Comparison of ENCODE assay signal across 1 cellular context in the genomic region with DNA sequence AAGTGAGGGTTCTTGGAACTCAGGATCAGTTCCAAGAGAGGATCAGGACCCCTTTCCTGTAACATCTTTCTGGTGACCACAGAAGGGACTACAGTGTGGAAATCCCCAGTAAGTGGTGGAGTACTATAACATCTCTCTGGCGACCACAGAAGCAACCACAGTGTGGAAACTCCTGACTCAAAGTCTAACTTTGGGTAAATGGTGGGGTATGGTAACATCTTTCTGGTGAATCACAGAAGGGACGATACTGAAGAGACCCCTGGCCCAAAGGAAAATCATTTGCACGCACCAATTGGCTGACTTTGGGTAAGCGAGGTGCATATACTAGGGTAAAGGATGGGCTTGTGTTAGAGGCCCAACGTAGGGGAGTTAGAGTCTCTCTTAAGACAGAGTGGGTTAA.
TF ChIP-seq lines count a peak whose summit lies in the region.

No MANE protein-coding gene starts in this region.

TF ChIP-seq in GM12878, 131 proteins besides CTCF, POLR2A, EP300 and RAD21 (continued from another document and continues in another):
- TF ChIP-seq EZH2 (IDR thresholded peaks at IDR 0.05; ENCODE audit: borderline replicate concordance, control insufficient read depth, low read depth, low read length) (no peak), CEBPB (IDR thresholded peaks at IDR 0.05; ENCODE audit: borderline replicate concordance in 1 of 2, low read depth in 2 of 2, low read length in 2 of 2) (peak in 1 of 2 experiments; percentile 60; a peak in 1 of 4 replicates), POLR2AphosphoS2 (IDR thresholded peaks at IDR 0.05; ENCODE audit: low read depth, low read length) (no peak), TBL1XR1 (IDR thresholded peaks at IDR 0.05; ENCODE audit: low read depth, low read length) (no peak; the same call in 1 of the 2 replicates), BMI1 (IDR thresholded peaks at IDR 0.05; ENCODE audit: borderline replicate concordance) (peak; percentile 21; the same call in 1 of the 2 replicates), MYC (IDR thresholded peaks at IDR 0.05; ENCODE audit: insufficient read depth, insufficient read length, insufficient replicate concordance, low read length, severe bottlenecking) (no peak), TCF12 (IDR thresholded peaks at IDR 0.05; ENCODE audit: low read depth, low read length) (no peak), KAT2A (conservative IDR thresholded peaks at IDR 0.05; ENCODE audit: control insufficient read depth, low read depth, low read length) (no peak), FOXK2 (IDR thresholded peaks at IDR 0.05) (no peak), MXI1 (IDR thresholded peaks at IDR 0.05; ENCODE audit: low read depth, low read length) (no peak), MTA3 (IDR thresholded peaks at IDR 0.05; ENCODE audit: borderline replicate concordance, low read length) (peak; percentile 62; the same call in 1 of the 2 replicates), POU2F2 (IDR thresholded peaks at IDR 0.05; ENCODE audit: borderline replicate concordance, low read depth, low read length) (peak; percentile 60; the same call in 1 of the 3 replicates), ZSCAN29 (IDR thresholded peaks at IDR 0.05) (no peak), ZNF274 (IDR thresholded peaks at IDR 0.05; ENCODE audit: insufficient read depth, insufficient read length) (no peak), PAX8 (IDR thresholded peaks at IDR 0.05) (no peak), TAF1 (IDR thresholded peaks at IDR 0.05; ENCODE audit: borderline replicate concordance, low read depth, low read length) (no peak), ESRRA (IDR thresholded peaks at IDR 0.05; ENCODE audit: low read length) (no peak), ZNF217 (IDR thresholded peaks at IDR 0.05) (no peak), SMARCA5 (IDR thresholded peaks at IDR 0.05) (no peak), HDGF (IDR thresholded peaks at IDR 0.05) (no peak), NRF1 (conservative IDR thresholded peaks at IDR 0.05; ENCODE audit: low read depth, low read length) (no peak), EED (IDR thresholded peaks at IDR 0.05; ENCODE audit: low read depth) (peak; percentile 65), SREBF1 (IDR thresholded peaks at IDR 0.05; ENCODE audit: low read length) (no peak), HDAC6 (IDR thresholded peaks at IDR 0.05; ENCODE audit: unreplicated experiment) (no peak), SP1 (IDR thresholded peaks at IDR 0.05; ENCODE audit: low read depth, low read length) (no peak), HDAC2 (IDR thresholded peaks at IDR 0.05) (no peak), GABPA (IDR thresholded peaks at IDR 0.05; ENCODE audit: low read depth) (no peak), TARDBP (IDR thresholded peaks at IDR 0.05; ENCODE audit: borderline replicate concordance) (no peak), ZNF384 (IDR thresholded peaks at IDR 0.05; ENCODE audit: borderline replicate concordance, low read depth, low read length) (no peak), RFX5 (IDR thresholded peaks at IDR 0.05; ENCODE audit: low read depth, low read length) (no peak), SMC3 (IDR thresholded peaks at IDR 0.05; ENCODE audit: borderline replicate concordance, low read length) (no peak), ZBED1 (IDR thresholded peaks at IDR 0.05; ENCODE audit: borderline replicate concordance) (peak; percentile 32; the same call in 1 of the 2 replicates), BHLHE40 (IDR thresholded peaks at IDR 0.05; ENCODE audit: borderline replicate concordance in 1 of 2, low read depth in 2 of 2, low read length in 1 of 2) (0 out of 4 replicates have a peak, but pooled peaks of 1 of the 2 experiments have one; percentile 22), NFIC (IDR thresholded peaks at IDR 0.05; ENCODE audit: low read depth, low read length) (peak; percentile 90), SIX5 (IDR thresholded peaks at IDR 0.05; ENCODE audit: low read depth, low read length, severe bottlenecking) (no peak), MYB (IDR thresholded peaks at IDR 0.05; ENCODE audit: borderline replicate concordance, low read depth, low read length) (no peak)
- TF ChIP-seq, protein P1, sequence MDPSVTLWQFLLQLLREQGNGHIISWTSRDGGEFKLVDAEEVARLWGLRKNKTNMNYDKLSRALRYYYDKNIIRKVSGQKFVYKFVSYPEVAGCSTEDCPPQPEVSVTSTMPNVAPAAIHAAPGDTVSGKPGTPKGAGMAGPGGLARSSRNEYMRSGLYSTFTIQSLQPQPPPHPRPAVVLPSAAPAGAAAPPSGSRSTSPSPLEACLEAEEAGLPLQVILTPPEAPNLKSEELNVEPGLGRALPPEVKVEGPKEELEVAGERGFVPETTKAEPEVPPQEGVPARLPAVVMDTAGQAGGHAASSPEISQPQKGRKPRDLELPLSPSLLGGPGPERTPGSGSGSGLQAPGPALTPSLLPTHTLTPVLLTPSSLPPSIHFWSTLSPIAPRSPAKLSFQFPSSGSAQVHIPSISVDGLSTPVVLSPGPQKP (IDR thresholded peaks at IDR 0.05; ENCODE audit: low read depth, low read length): no peak
- TF ChIP-seq, protein P2, sequence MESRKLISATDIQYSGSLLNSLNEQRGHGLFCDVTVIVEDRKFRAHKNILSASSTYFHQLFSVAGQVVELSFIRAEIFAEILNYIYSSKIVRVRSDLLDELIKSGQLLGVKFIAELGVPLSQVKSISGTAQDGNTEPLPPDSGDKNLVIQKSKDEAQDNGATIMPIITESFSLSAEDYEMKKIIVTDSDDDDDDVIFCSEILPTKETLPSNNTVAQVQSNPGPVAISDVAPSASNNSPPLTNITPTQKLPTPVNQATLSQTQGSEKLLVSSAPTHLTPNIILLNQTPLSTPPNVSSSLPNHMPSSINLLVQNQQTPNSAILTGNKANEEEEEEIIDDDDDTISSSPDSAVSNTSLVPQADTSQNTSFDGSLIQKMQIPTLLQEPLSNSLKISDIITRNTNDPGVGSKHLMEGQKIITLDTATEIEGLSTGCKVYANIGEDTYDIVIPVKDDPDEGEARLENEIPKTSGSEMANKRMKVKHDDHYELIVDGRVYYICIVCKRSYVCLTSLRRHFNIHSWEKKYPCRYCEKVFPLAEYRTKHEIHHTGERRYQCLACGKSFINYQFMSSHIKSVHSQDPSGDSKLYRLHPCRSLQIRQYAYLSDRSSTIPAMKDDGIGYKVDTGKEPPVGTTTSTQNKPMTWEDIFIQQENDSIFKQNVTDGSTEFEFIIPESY (IDR thresholded peaks at IDR 0.05): no peak
- TF ChIP-seq, protein P3, sequence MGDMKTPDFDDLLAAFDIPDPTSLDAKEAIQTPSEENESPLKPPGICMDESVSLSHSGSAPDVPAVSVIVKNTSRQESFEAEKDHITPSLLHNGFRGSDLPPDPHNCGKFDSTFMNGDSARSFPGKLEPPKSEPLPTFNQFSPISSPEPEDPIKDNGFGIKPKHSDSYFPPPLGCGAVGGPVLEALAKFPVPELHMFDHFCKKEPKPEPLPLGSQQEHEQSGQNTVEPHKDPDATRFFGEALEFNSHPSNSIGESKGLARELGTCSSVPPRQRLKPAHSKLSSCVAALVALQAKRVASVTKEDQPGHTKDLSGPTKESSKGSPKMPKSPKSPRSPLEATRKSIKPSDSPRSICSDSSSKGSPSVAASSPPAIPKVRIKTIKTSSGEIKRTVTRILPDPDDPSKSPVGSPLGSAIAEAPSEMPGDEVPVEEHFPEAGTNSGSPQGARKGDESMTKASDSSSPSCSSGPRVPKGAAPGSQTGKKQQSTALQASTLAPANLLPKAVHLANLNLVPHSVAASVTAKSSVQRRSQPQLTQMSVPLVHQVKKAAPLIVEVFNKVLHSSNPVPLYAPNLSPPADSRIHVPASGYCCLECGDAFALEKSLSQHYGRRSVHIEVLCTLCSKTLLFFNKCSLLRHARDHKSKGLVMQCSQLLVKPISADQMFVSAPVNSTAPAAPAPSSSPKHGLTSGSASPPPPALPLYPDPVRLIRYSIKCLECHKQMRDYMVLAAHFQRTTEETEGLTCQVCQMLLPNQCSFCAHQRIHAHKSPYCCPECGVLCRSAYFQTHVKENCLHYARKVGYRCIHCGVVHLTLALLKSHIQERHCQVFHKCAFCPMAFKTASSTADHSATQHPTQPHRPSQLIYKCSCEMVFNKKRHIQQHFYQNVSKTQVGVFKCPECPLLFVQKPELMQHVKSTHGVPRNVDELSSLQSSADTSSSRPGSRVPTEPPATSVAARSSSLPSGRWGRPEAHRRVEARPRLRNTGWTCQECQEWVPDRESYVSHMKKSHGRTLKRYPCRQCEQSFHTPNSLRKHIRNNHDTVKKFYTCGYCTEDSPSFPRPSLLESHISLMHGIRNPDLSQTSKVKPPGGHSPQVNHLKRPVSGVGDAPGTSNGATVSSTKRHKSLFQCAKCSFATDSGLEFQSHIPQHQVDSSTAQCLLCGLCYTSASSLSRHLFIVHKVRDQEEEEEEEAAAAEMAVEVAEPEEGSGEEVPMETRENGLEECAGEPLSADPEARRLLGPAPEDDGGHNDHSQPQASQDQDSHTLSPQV (IDR thresholded peaks at IDR 0.05): no peak
- TF ChIP-seq, protein P4, sequence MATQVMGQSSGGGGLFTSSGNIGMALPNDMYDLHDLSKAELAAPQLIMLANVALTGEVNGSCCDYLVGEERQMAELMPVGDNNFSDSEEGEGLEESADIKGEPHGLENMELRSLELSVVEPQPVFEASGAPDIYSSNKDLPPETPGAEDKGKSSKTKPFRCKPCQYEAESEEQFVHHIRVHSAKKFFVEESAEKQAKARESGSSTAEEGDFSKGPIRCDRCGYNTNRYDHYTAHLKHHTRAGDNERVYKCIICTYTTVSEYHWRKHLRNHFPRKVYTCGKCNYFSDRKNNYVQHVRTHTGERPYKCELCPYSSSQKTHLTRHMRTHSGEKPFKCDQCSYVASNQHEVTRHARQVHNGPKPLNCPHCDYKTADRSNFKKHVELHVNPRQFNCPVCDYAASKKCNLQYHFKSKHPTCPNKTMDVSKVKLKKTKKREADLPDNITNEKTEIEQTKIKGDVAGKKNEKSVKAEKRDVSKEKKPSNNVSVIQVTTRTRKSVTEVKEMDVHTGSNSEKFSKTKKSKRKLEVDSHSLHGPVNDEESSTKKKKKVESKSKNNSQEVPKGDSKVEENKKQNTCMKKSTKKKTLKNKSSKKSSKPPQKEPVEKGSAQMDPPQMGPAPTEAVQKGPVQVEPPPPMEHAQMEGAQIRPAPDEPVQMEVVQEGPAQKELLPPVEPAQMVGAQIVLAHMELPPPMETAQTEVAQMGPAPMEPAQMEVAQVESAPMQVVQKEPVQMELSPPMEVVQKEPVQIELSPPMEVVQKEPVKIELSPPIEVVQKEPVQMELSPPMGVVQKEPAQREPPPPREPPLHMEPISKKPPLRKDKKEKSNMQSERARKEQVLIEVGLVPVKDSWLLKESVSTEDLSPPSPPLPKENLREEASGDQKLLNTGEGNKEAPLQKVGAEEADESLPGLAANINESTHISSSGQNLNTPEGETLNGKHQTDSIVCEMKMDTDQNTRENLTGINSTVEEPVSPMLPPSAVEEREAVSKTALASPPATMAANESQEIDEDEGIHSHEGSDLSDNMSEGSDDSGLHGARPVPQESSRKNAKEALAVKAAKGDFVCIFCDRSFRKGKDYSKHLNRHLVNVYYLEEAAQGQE (IDR thresholded peaks at IDR 0.05; ENCODE audit: low read depth, low read length): no peak
- TF ChIP-seq, protein P5, sequence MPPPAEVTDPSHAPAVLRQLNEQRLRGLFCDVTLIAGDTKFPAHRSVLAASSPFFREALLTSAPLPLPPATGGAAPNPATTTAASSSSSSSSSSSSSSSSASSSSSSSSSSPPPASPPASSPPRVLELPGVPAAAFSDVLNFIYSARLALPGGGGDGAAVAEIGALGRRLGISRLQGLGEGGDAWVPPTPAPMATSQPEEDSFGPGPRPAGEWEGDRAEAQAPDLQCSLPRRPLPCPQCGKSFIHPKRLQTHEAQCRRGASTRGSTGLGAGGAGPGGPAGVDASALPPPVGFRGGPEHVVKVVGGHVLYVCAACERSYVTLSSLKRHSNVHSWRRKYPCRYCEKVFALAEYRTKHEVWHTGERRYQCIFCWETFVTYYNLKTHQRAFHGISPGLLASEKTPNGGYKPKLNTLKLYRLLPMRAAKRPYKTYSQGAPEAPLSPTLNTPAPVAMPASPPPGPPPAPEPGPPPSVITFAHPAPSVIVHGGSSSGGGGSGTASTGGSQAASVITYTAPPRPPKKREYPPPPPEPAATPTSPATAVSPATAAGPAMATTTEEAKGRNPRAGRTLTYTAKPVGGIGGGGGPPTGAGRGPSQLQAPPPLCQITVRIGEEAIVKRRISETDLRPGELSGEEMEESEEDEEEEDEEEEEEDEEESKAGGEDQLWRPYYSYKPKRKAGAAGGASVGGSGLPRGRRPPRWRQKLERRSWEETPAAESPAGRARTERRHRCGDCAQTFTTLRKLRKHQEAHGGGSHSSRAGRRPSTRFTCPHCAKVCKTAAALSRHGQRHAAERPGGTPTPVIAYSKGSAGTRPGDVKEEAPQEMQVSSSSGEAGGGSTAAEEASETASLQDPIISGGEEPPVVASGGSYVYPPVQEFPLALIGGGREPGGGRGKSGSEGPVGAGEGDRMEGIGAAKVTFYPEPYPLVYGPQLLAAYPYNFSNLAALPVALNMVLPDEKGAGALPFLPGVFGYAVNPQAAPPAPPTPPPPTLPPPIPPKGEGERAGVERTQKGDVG (CRISPR knock-in tag; IDR thresholded peaks at IDR 0.05): no peak
- TF ChIP-seq, protein P6, sequence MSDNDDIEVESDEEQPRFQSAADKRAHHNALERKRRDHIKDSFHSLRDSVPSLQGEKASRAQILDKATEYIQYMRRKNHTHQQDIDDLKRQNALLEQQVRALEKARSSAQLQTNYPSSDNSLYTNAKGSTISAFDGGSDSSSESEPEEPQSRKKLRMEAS (IDR thresholded peaks at IDR 0.05; ENCODE audit: low read depth, low read length): no peak
- TF ChIP-seq, protein P7, sequence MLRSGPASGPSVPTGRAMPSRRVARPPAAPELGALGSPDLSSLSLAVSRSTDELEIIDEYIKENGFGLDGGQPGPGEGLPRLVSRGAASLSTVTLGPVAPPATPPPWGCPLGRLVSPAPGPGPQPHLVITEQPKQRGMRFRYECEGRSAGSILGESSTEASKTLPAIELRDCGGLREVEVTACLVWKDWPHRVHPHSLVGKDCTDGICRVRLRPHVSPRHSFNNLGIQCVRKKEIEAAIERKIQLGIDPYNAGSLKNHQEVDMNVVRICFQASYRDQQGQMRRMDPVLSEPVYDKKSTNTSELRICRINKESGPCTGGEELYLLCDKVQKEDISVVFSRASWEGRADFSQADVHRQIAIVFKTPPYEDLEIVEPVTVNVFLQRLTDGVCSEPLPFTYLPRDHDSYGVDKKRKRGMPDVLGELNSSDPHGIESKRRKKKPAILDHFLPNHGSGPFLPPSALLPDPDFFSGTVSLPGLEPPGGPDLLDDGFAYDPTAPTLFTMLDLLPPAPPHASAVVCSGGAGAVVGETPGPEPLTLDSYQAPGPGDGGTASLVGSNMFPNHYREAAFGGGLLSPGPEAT (IDR thresholded peaks at IDR 0.05; ENCODE audit: low read depth): peak; percentile 98
- TF ChIP-seq, protein P8, sequence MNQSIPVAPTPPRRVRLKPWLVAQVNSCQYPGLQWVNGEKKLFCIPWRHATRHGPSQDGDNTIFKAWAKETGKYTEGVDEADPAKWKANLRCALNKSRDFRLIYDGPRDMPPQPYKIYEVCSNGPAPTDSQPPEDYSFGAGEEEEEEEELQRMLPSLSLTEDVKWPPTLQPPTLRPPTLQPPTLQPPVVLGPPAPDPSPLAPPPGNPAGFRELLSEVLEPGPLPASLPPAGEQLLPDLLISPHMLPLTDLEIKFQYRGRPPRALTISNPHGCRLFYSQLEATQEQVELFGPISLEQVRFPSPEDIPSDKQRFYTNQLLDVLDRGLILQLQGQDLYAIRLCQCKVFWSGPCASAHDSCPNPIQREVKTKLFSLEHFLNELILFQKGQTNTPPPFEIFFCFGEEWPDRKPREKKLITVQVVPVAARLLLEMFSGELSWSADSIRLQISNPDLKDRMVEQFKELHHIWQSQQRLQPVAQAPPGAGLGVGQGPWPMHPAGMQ (IDR thresholded peaks at IDR 0.05; ENCODE audit: borderline replicate concordance): 0 out of 2 replicates have a peak, but pooled peaks have one; percentile 16
